7 cellular contexts compared by ENCODE assay signal in genomic region chr2:170267071-170267470, GRCh38.
"Had no signal": no experiment of that assay in that cellular context is flagged by ENCODE, and none has a peak within 500 bp of the region (broad histone marks: within the 10 kb centered on the region; RNA-seq: fewer than 3 reads in every experiment).

No MANE protein-coding gene starts in this region.

- H3K4me1 Mint-ChIP-seq: IgD-negative memory B cell had no signal

- ATAC-seq: HepG2 had no signal

- FAIRE-seq: HepG2, HTR-8/SVneo had no signal

- H3K27ac Mint-ChIP-seq: IgD-negative memory B cell had no signal

- H3K27ac ChIP-seq: HL-60 had no signal

- DNase-seq: IMR-90, KBM-7, KG1 had no signal

- H3K4me3 Mint-ChIP-seq: IgD-negative memory B cell had no signal
